1 cellular context compared by ENCODE assay signal in the genomic region with DNA sequence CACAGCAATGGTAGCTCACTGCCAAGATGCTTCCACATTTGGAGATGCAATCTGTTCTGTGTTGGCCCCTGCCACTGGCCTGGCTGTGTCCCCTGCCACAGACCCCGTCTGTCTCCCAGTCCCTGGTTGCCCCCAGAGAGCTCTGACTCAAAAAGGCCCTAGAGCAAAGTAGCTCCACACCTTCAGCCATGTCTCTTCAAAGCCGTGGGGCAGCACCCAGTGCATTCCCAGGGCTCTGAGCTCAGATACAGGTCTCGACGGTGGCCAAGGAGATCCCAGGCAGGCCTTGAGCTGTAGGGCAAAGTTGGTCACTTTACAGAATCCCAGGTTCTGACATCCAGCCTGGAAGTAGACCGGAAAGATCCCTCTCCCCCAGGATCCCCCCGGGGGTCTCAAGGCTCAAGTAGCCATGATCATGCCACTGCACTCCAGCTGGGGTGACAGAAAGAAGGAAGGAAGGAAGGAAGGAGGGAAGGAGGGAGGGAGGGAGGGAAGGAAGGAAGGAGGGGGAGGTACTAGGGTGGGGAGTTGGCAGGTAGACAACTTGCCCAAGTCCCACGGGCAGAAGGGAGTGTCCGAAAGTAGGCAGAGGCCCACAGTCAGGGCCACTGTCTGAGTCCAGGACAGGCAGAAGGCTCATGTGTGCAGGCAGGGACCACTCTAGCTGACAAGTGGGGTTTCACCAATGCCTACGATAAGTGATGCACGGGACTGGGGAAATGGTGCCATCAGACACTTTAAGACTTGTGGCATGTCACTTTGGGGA.
A peak's percentile ranks its signal among the peaks of the same experiment; 100 is the strongest.
TF ChIP-seq lines count a peak whose summit lies in the region.

No MANE protein-coding gene starts in this region.

TF ChIP-seq in HEK293, 187 proteins besides CTCF, POLR2A, EP300 and RAD21 (continued from another document):
- TF ChIP-seq ZNF26 (tag by site-specific recombination; IDR thresholded peaks at IDR 0.05) (no peak), SP2 (tag by site-specific recombination; IDR thresholded peaks at IDR 0.05) (0 out of 2 replicates have a peak, but pooled peaks have one; percentile 15)
TF ChIP-seq in HEK293: peak in this region for 4.
